Comparison of ENCODE assay signal across 1 cellular context in genomic region chr1:73310797-73311381, GRCh38.
TF ChIP-seq lines count a peak whose summit lies in the region.

No MANE protein-coding gene starts in this region.

TF ChIP-seq in HepG2, 621 proteins besides CTCF, POLR2A, EP300 and RAD21 (continued from another document):
- TF ChIP-seq ZNF770 (CRISPR knock-in tag; IDR thresholded peaks at IDR 0.05) (no peak), SNAPC4 (CRISPR knock-in tag; IDR thresholded peaks at IDR 0.05) (no peak), SMARCC2 (IDR thresholded peaks at IDR 0.05) (no peak), RELA (CRISPR knock-in tag; IDR thresholded peaks at IDR 0.05) (no peak), CHCHD3 (CRISPR knock-in tag; IDR thresholded peaks at IDR 0.05) (no peak), ZBTB44 (CRISPR knock-in tag; IDR thresholded peaks at IDR 0.05) (no peak), NFIB (CRISPR knock-in tag; IDR thresholded peaks at IDR 0.05; ENCODE audit: borderline replicate concordance) (no peak), ZNF775 (CRISPR knock-in tag; IDR thresholded peaks at IDR 0.05; ENCODE audit: borderline replicate concordance) (no peak), MEIS1 (CRISPR knock-in tag; IDR thresholded peaks at IDR 0.05; ENCODE audit: borderline replicate concordance) (no peak), AGO2 (optimal IDR thresholded peaks at IDR 0.05; ENCODE audit: low read depth, low read length) (no peak), ZNF75D (CRISPR knock-in tag; IDR thresholded peaks at IDR 0.05; ENCODE audit: borderline replicate concordance) (no peak), TAF15 (IDR thresholded peaks at IDR 0.05; ENCODE audit: low read depth, low read length, poor library complexity, severe bottlenecking) (no peak), ZKSCAN8 (CRISPR knock-in tag; IDR thresholded peaks at IDR 0.05; ENCODE audit: borderline replicate concordance) (no peak), ZNF256 (CRISPR knock-in tag; conservative IDR thresholded peaks at IDR 0.05) (no peak), SRSF9 (IDR thresholded peaks at IDR 0.05; ENCODE audit: borderline replicate concordance, insufficient read depth, low read depth, low read length, poor library complexity, severe bottlenecking) (no peak), KLF12 (CRISPR knock-in tag; IDR thresholded peaks at IDR 0.05; ENCODE audit: borderline replicate concordance) (no peak), ZNF326 (CRISPR knock-in tag; IDR thresholded peaks at IDR 0.05; ENCODE audit: borderline replicate concordance) (no peak), ZNF605 (CRISPR knock-in tag; IDR thresholded peaks at IDR 0.05) (no peak)
